Comparison of ENCODE assay signal across 11 cellular contexts in the genomic region with DNA sequence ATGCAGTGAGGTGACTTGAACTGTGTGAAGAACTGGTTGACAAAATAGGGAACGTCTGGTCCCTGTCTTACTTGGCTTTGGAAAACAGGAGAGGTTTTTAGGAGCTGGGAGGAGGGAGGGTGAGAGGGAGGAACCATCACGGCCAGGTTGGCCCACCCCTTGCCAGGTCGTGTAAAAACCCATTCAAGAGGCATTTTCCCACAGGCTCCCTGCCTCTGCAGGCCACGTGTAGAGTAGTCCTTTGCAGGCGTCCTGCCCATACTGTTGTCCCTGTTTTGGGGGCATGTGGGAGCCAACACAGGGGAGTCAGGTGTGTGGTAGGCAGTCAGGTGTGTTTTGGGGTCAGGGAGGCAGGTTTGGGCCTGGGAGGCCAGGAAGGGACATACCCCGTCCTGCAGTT.
DNase-seq lines count a peak whose midpoint lies in the region; ATAC-seq and TF ChIP-seq lines count a peak whose summit lies in the region.
"Had no signal": no experiment of that assay in that cellular context is flagged by ENCODE, and none has a peak within 500 bp of the region (broad histone marks: within the 10 kb centered on the region; RNA-seq: fewer than 3 reads in every experiment).

No MANE protein-coding gene starts in this region.

- H3K4me1 Mint-ChIP-seq in GM23338: peaks cover 49% of the 10 kb centered on the region
- H3K4me1 Mint-ChIP-seq in activated T-helper 2 cell treated with anti-CD3 and anti-CD28 coated beads, Interferon-gamma antibody, Interleukin-2, Interleukin-4, amounts not matched to agents 10 μg/mL and 5 μg/mL and 100 μg/mL, durations not matched to agents 14 hours and 24 hours and 36 hours (ENCODE audit: low read depth): peaks cover 9% of the 10 kb centered on the region

- peak overlapping the region; percentile 72 for H3K4me3 Mint-ChIP-seq in GM23338
- peak overlapping the region; percentile 24 for H3K4me3 Mint-ChIP-seq in activated T-helper 2 cell treated with anti-CD3 and anti-CD28 coated beads, Interferon-gamma antibody, Interleukin-2, Interleukin-4, amounts not matched to agents 10 μg/mL and 5 μg/mL and 100 μg/mL, durations not matched to agents 14 hours and 24 hours and 36 hours (ENCODE audit: low read depth)

- H3K27me3 Mint-ChIP-seq in GM23338 (ENCODE audit: insufficient read depth, low read depth, poor library complexity): peaks cover 27% of the 10 kb centered on the region
- H3K27me3 Mint-ChIP-seq in activated T-helper 2 cell treated with anti-CD3 and anti-CD28 coated beads, Interferon-gamma antibody, Interleukin-2, Interleukin-4, amounts not matched to agents 10 μg/mL and 5 μg/mL and 100 μg/mL, durations not matched to agents 14 hours and 24 hours and 36 hours (ENCODE audit: low read depth): peaks cover 15% of the 10 kb centered on the region

- intact Hi-C loops in activated T-helper 2 cell treated with anti-CD3 and anti-CD28 coated beads, Interferon-gamma antibody, Interleukin-2, Interleukin-4, amounts not matched to agents 10 μg/mL and 5 μg/mL and 100 μg/mL, durations not matched to agents 14 hours and 24 hours and 36 hours (cut with micrococcal nuclease): no loop called here

- TF ChIP-seq CTCF in GM23338 (conservative IDR thresholded peaks at IDR 0.05; ENCODE audit: low read depth in 2 of 2) (no peak), hepatocyte (IDR thresholded peaks at IDR 0.05; ENCODE audit: poor library complexity) (no peak)

- H3K36me3 ChIP-seq in GM23338 (ENCODE audit: insufficient read depth) (no peaks in the 10 kb centered on the region), hepatocyte (replicated peaks; ENCODE audit: insufficient read depth, low read depth) (no peaks in the 10 kb centered on the region)

- DNase-seq in GM23338 (ENCODE audit: low spot score): peak; percentile 47
- no peak for DNase-seq in activated T-helper 2 cell treated with anti-CD3 and anti-CD28 coated beads, Interferon-gamma antibody, Interleukin-2, Interleukin-4, amounts not matched to agents 10 μg/mL and 5 μg/mL and 100 μg/mL, durations not matched to agents 14 hours and 24 hours and 36 hours (ENCODE audit: low spot score)
- peak; percentile 26 for DNase-seq in hepatocyte (ENCODE audit: low spot score)
- DNase-seq in skeletal muscle cell (ENCODE audit: low read depth): no peak
- DNase-seq in NCI-H345 (lab: John Stamatoyannopoulos, UW): no peak
- DNase-seq in GOT3 (lab: John Stamatoyannopoulos, UW): no peak
- no peak for DNase-seq in NCI-H748 (lab: John Stamatoyannopoulos, UW; ENCODE audit: unreplicated experiment)
- DNase-seq: effector CD4-positive, alpha-beta T cell; stimulated activated CD4-positive, alpha-beta T cell treated with anti-CD3 and anti-CD28 coated beads, Interleukin-4, amount 100 ng/mL, for 1 hour; T-helper 2 cell had no signal

- H3K4me2 ChIP-seq in GM23338 (peak overlapping the region; percentile 80), hepatocyte (peak overlapping the region; percentile 99)

- H2AFZ ChIP-seq in GM23338 (peak overlapping the region; percentile 66; the same call in 1 of the 2 replicates), hepatocyte (peak overlapping the region; percentile 88)

- H3K79me2 ChIP-seq in GM23338 (replicated peaks; ENCODE audit: insufficient read depth) (0 out of 2 replicates have a peak, but pooled peaks cover 3% of the 10 kb centered on the region), hepatocyte (peaks cover 49% of the 10 kb centered on the region)

- peaks cover 32% of the 10 kb centered on the region for H3K4me1 ChIP-seq in GM23338 (ENCODE audit: insufficient read depth)
- peaks cover 42% of the 10 kb centered on the region for H3K4me1 ChIP-seq in hepatocyte (ENCODE audit: insufficient read depth)

- ATAC-seq in GM23338: peak; percentile 7; the same call in 2 of the 3 replicates
- ATAC-seq in HG02884 (IDR thresholded peaks at IDR 0.05; ENCODE audit: unreplicated experiment): no peak

- H3K9me3 Mint-ChIP-seq in GM23338: no peaks in the 10 kb centered on the region
- no peaks in the 10 kb centered on the region for H3K9me3 Mint-ChIP-seq in activated T-helper 2 cell treated with anti-CD3 and anti-CD28 coated beads, Interferon-gamma antibody, Interleukin-2, Interleukin-4, amounts not matched to agents 10 μg/mL and 5 μg/mL and 100 μg/mL, durations not matched to agents 14 hours and 24 hours and 36 hours

- peaks cover 3% of the 10 kb centered on the region; the same call in 1 of the 2 replicates for H4K20me1 ChIP-seq in GM23338 (replicated peaks; ENCODE audit: insufficient read depth)
- H4K20me1 ChIP-seq in hepatocyte (ENCODE audit: insufficient read depth, poor library complexity, severe bottlenecking): peaks cover 5% of the 10 kb centered on the region

- H3K9me2 ChIP-seq in GM23338 (ENCODE audit: insufficient read depth): no peaks in the 10 kb centered on the region
- H3K9me2 ChIP-seq in hepatocyte (replicated peaks; ENCODE audit: insufficient read depth): no peaks in the 10 kb centered on the region

- H3K4me3 ChIP-seq in GM23338 (peak overlapping the region; percentile 65), hepatocyte (peak overlapping the region; percentile 70), skeletal muscle cell (ENCODE audit: low read depth, low read length) (peak overlapping the region; percentile 86)

- H3K27me3 ChIP-seq in GM23338 (ENCODE audit: insufficient read depth) (peaks cover 28% of the 10 kb centered on the region), hepatocyte (no peaks in the 10 kb centered on the region)

- H3K36me3 Mint-ChIP-seq in GM23338 (ENCODE audit: low read depth): peaks cover 3% of the 10 kb centered on the region; the same call in 1 of the 3 replicates
- no peaks in the 10 kb centered on the region for H3K36me3 Mint-ChIP-seq in activated T-helper 2 cell treated with anti-CD3 and anti-CD28 coated beads, Interferon-gamma antibody, Interleukin-2, Interleukin-4, amounts not matched to agents 10 μg/mL and 5 μg/mL and 100 μg/mL, durations not matched to agents 14 hours and 24 hours and 36 hours (ENCODE audit: low read depth)

- no peak overlapping the region for H3K27ac Mint-ChIP-seq in GM23338
- no peak overlapping the region for H3K27ac Mint-ChIP-seq in activated T-helper 2 cell treated with anti-CD3 and anti-CD28 coated beads, Interferon-gamma antibody, Interleukin-2, Interleukin-4, amounts not matched to agents 10 μg/mL and 5 μg/mL and 100 μg/mL, durations not matched to agents 14 hours and 24 hours and 36 hours

- H3K27ac ChIP-seq in GM23338 (ENCODE audit: low read depth) (no peak overlapping the region), hepatocyte (peak overlapping the region; percentile 92)

- WGBS in hepatocyte (ENCODE audit: low lambda C conversion rate, missing lambda C conversion rate): 36% methylated on average over 6 of the region's 6 CpGs

- 0 out of 2 replicates have a peak, but pooled peaks cover 9% of the 10 kb centered on the region for H3F3A ChIP-seq in GM23338 (replicated peaks; ENCODE audit: low read depth)

- no peaks in the 10 kb centered on the region for H3K9me3 ChIP-seq in hepatocyte (ENCODE audit: low read depth)

TF ChIP-seq in GM23338, 12 proteins besides CTCF, POLR2A, EP300 and RAD21 (continues in another document):
- TF ChIP-seq REST (IDR thresholded peaks at IDR 0.05; ENCODE audit: unreplicated experiment): no peak
- no peak for TF ChIP-seq EZH2phosphoT487 (IDR thresholded peaks at IDR 0.05; ENCODE audit: unreplicated experiment)

Comparison
In these comparisons a context has a peak if more than half of its experiments do, and no peak if none do; other contexts are left out.
1. DNase-seq: peak in GM23338 (single experiment) and hepatocyte (single experiment); none in activated T-helper 2 cell treated with anti-CD3 and anti-CD28 coated beads, Interferon-gamma antibody, Interleukin-2, Interleukin-4, amounts not matched to agents 10 μg/mL and 5 μg/mL and 100 μg/mL, durations not matched to agents 14 hours and 24 hours and 36 hours (single experiment), skeletal muscle cell (single experiment), NCI-H345 (single experiment), GOT3 (single experiment) and NCI-H748 (single experiment).
2. Peak in every context shown above with its lines, with median percentiles within 50 percentile points of each other: H3K4me3 ChIP-seq.